ENCODE assay signal across 18 cellular contexts in the genomic region with DNA sequence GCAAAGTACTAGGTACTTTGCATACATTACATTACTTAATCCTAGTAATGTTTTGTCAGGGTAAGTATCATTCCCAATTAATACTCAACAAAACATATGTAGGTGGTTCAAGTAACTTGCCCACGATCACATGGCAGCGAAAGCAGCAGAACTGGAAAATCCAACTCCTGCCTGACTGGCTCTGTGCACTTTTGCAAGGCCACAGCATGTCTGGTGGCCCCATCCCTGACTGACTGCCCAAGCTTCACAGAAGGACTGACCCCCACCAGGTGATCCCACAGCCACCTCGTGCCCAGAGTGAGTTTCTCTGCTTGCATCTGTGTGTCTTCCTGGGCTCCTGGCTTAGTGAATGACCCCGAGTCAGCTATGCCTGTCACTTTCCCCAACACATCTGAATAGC. TPM values are rescaled to one million over a fixed set of nuclear protein-coding genes. Genes with fewer than 3 reads are reported as not detected.
DNase-seq lines count a peak whose midpoint lies in the region; ATAC-seq, FAIRE-seq and TF ChIP-seq lines count a peak whose summit lies in the region.
"Had no signal": no experiment of that assay in that cellular context is flagged by ENCODE, and none has a peak within 500 bp of the region (broad histone marks: within the 10 kb centered on the region; RNA-seq: fewer than 3 reads in every experiment).

No MANE protein-coding gene starts in this region.

- H3K4me3 ChIP-seq in HepG2 (replicated peaks in 1 of 3; ENCODE audit: insufficient read depth in 1 of 3, low read depth in 2 of 3, low read length in 3 of 3) (no peak overlapping the region), right lobe of liver (no peak overlapping the region)
- H3K4me3 ChIP-seq: gastrocnemius medialis, neural progenitor cell had no signal

- H3K9me3 Mint-ChIP-seq in activated CD8-positive, alpha-beta T cell treated with anti-CD3 and anti-CD28 coated beads for 36 hours: no peaks in the 10 kb centered on the region
- no peaks in the 10 kb centered on the region for H3K9me3 Mint-ChIP-seq in neural crest cell
- H3K9me3 Mint-ChIP-seq: neural progenitor cell; stimulated activated naive CD8-positive, alpha-beta T cell treated with anti-CD3 and anti-CD28 coated beads, Interleukin-15, Interleukin-2, amounts not matched to agents 100 ng/mL and 50 ng/mL, for 24 hours had no signal

- H3K79me2 ChIP-seq in HepG2 (ENCODE audit: insufficient read depth, low read length): no peaks in the 10 kb centered on the region

- TF ChIP-seq EP300 in HepG2 (IDR thresholded peaks at IDR 0.05; ENCODE audit: low read depth in 2 of 2, low read length in 2 of 2) (no peak), HepG2 (CRISPR knock-in tag; IDR thresholded peaks at IDR 0.05; ENCODE audit: borderline replicate concordance) (no peak)

- H3K9ac ChIP-seq in HepG2 (ENCODE audit: insufficient read depth, low read depth, low read length): no peak overlapping the region
- H3K9ac ChIP-seq: neural progenitor cell had no signal

- no peaks in the 10 kb centered on the region for H3K9me3 ChIP-seq in HepG2 (ENCODE audit: low read length)
- H3K9me3 ChIP-seq in right lobe of liver: no peaks in the 10 kb centered on the region
- H3K9me3 ChIP-seq: gastrocnemius medialis had no signal

- TF ChIP-seq POLR2A in HepG2 (IDR thresholded peaks at IDR 0.05; ENCODE audit: insufficient read depth in 1 of 2, low read depth in 2 of 2, low read length in 2 of 2): peak in 1 of 2 experiments; percentile 31; a peak in 1 of 4 replicates
- TF ChIP-seq POLR2A in right lobe of liver (IDR thresholded peaks at IDR 0.05): no peak

- H2AFZ ChIP-seq in HepG2 (ENCODE audit: low read length): no peak overlapping the region
- H2AFZ ChIP-seq: neural progenitor cell had no signal

- H3K4me2 ChIP-seq in HepG2 (ENCODE audit: low read depth, low read length): no peak overlapping the region
- H3K4me2 ChIP-seq: neural progenitor cell had no signal

- H3K36me3 ChIP-seq in HepG2 (replicated peaks in 1 of 2; ENCODE audit: control insufficient read depth in 1 of 2, insufficient read depth in 2 of 2, low read length in 2 of 2): peaks cover 57 to 81% of the 10 kb centered on the region in 2 experiments
- H3K36me3 ChIP-seq in right lobe of liver: peaks cover 6 to 82% (median 19%) of the 10 kb centered on the region in 4 donors

- no peak overlapping the region for H3K4me3 Mint-ChIP-seq in activated CD8-positive, alpha-beta T cell treated with anti-CD3 and anti-CD28 coated beads for 36 hours
- H3K4me3 Mint-ChIP-seq in neural crest cell: peak overlapping the region; percentile 51
- H3K4me3 Mint-ChIP-seq: neural progenitor cell; stimulated activated naive CD8-positive, alpha-beta T cell treated with anti-CD3 and anti-CD28 coated beads, Interleukin-15, Interleukin-2, amounts not matched to agents 100 ng/mL and 50 ng/mL, for 24 hours had no signal

- POLR2A ChIA-PET in HepG2 (lab: Yijun Ruan, JAX): interaction anchor here (1.4 to 1.9 kb wide), 3 partner anchors 12 to 25 kb away, joined by 3 to 6 read pairs (median 4); a partner anchor contains a TSS
- POLR2A ChIA-PET in activated CD8-positive, alpha-beta T cell treated with anti-CD3 and anti-CD28 coated beads for 36 hours (lab: Charles Lee): interaction anchor here (1.5 kb wide), 1 partner anchor 144 kb away, joined by 4 read pairs; no protein-coding TSS in a partner anchor

- no TSS peak for BruUV-seq in HepG2 (replicated peaks; lab: Mats Ljungman, UMichigan)

- FAIRE-seq in HepG2 (lab: Jason Lieb, UNC) (no peak), GM19239 (lab: Jason Lieb, UNC) (no peak)

- no peak for ATAC-seq in HepG2
- no peak for ATAC-seq in right lobe of liver
- no peak for ATAC-seq in activated CD8-positive, alpha-beta T cell treated with anti-CD3 and anti-CD28 coated beads for 36 hours
- no peak for ATAC-seq in GM19397 (IDR thresholded peaks at IDR 0.05; ENCODE audit: unreplicated experiment)
- ATAC-seq: gastrocnemius medialis had no signal

- H3K4me1 Mint-ChIP-seq in activated CD8-positive, alpha-beta T cell treated with anti-CD3 and anti-CD28 coated beads for 36 hours (ENCODE audit: low read depth): no peaks in the 10 kb centered on the region
- H3K4me1 Mint-ChIP-seq in neural crest cell: no peaks in the 10 kb centered on the region
- H3K4me1 Mint-ChIP-seq: neural progenitor cell had no signal

- no peak for TF ChIP-seq CTCF in HepG2 (CRISPR knock-in tag; IDR thresholded peaks at IDR 0.05)
- TF ChIP-seq CTCF in right lobe of liver (IDR thresholded peaks at IDR 0.05): no peak
- TF ChIP-seq CTCF in activated CD8-positive, alpha-beta T cell treated with anti-CD3 and anti-CD28 coated beads for 36 hours (IDR thresholded peaks at IDR 0.05): no peak
- no peak for TF ChIP-seq CTCF in neural crest cell (conservative IDR thresholded peaks at IDR 0.05)

- WGBS in HepG2 (ENCODE audit: low lambda C conversion rate): 90% methylated on average over 4 of the region's 4 CpGs
- WGBS in right lobe of liver (ENCODE audit: insufficient coverage, low coverage, low lambda C conversion rate, missing lambda C conversion rate): 79% methylated on average over 3 of the region's 4 CpGs

- H3K27me3 ChIP-seq in HepG2 (ENCODE audit: control insufficient read depth in 1 of 2, insufficient read depth in 2 of 2, low read length in 2 of 2) (no peaks in the 10 kb centered on the region), right lobe of liver (no peaks in the 10 kb centered on the region)
- H3K27me3 ChIP-seq: gastrocnemius medialis, neural progenitor cell had no signal

- H3K36me3 Mint-ChIP-seq in activated CD8-positive, alpha-beta T cell treated with anti-CD3 and anti-CD28 coated beads for 36 hours (ENCODE audit: low read depth): peaks cover 45% of the 10 kb centered on the region
- H3K36me3 Mint-ChIP-seq in neural crest cell (ENCODE audit: low read depth): peaks cover 28% of the 10 kb centered on the region

- H3K27me3 Mint-ChIP-seq in activated CD8-positive, alpha-beta T cell treated with anti-CD3 and anti-CD28 coated beads for 36 hours: no peaks in the 10 kb centered on the region
- peaks cover 4% of the 10 kb centered on the region for H3K27me3 Mint-ChIP-seq in neural crest cell (ENCODE audit: low read depth)
- H3K27me3 Mint-ChIP-seq: stimulated activated naive CD8-positive, alpha-beta T cell treated with anti-CD3 and anti-CD28 coated beads, Interleukin-15, Interleukin-2, amounts not matched to agents 100 ng/mL and 50 ng/mL, for 24 hours had no signal

- DNase-seq in HepG2 (ENCODE audit: low spot score) (no peak), right lobe of liver (no peak), neural crest cell (ENCODE audit: low read depth, low spot score) (no peak), NOMO-1 treated with DMSO at 0.1 percent for 48 hours (lab: John Stamatoyannopoulos, UW; ENCODE audit: unreplicated experiment) (no peak), GM19239 (ENCODE audit: insufficient read length, low spot score) (no peak)
- no peak for DNase-seq in activated CD8-positive, alpha-beta T cell treated with anti-CD3 and anti-CD28 coated beads for 36 hours
- no peak for DNase-seq in stimulated activated CD4-positive, alpha-beta T cell treated with anti-CD3 and anti-CD28 coated beads, Interleukin-4, amount 100 ng/mL, for 1 hour
- DNase-seq: activated naive CD4-positive, alpha-beta T cell treated with anti-CD3 and anti-CD28 coated beads, Interleukin-2, amount 50 U/mL, for 16 hours; dermis blood vessel endothelial cell; gastrocnemius medialis; GDM1; Kasumi-1; NCI-H526; stimulated activated CD4-positive, alpha-beta T cell treated with anti-CD3 and anti-CD28 coated beads, Interleukin-15, amount 100 ng/mL, for 24 hours had no signal

- H4K20me1 ChIP-seq in HepG2 (ENCODE audit: insufficient read depth, low read length): no peaks in the 10 kb centered on the region

- CTCF ChIA-PET in HepG2 (lab: Yijun Ruan, JAX; ENCODE audit: low intra/inter-chr PET ratio, low total read pairs): no interaction called here
- CTCF ChIA-PET in activated CD8-positive, alpha-beta T cell treated with anti-CD3 and anti-CD28 coated beads for 36 hours (lab: Charles Lee): interaction anchor here (1.3 to 3.2 kb wide), 2 partner anchors 12 to 15 kb away, joined by 3 to 13 read pairs; a partner anchor contains a TSS

- intact Hi-C loops in HepG2 (cut with micrococcal nuclease; ENCODE audit: unreplicated experiment): no loop called here
- intact Hi-C loops in right lobe of liver (cut with DNase I): no loop called here
- intact Hi-C loops in activated CD8-positive, alpha-beta T cell treated with anti-CD3 and anti-CD28 coated beads for 36 hours (cut with micrococcal nuclease): no loop called here

- peak overlapping the region; percentile 39 for H3K27ac Mint-ChIP-seq in activated CD8-positive, alpha-beta T cell treated with anti-CD3 and anti-CD28 coated beads for 36 hours
- H3K27ac Mint-ChIP-seq in neural crest cell (ENCODE audit: unreplicated experiment): peak overlapping the region; percentile 43
- H3K27ac Mint-ChIP-seq: neural progenitor cell; stimulated activated naive CD8-positive, alpha-beta T cell treated with anti-CD3 and anti-CD28 coated beads, Interleukin-15, Interleukin-2, amounts not matched to agents 100 ng/mL and 50 ng/mL, for 24 hours had no signal

- in situ Hi-C loops in HepG2 (cut with HindIII; ENCODE audit: extremely low pct_ligation_motif_present, low pct_unique_long_range_greater_than_20kb): no loop called here

- H3K27ac ChIP-seq in HepG2 (ENCODE audit: extremely low read length, insufficient read depth, low read length): no peak overlapping the region
- no peak overlapping the region for H3K27ac ChIP-seq in right lobe of liver
- H3K27ac ChIP-seq: epithelial cell of prostate, neural progenitor cell had no signal

- no peak for TF ChIP-seq RAD21 in HepG2 (CRISPR knock-in tag; IDR thresholded peaks at IDR 0.05)

- H3K4me1 ChIP-seq in HepG2 (ENCODE audit: insufficient read depth, low read length): peaks cover under 1% of the 10 kb centered on the region; the same call in 1 of the 2 replicates
- peaks cover 0 to 23% (median 11%) of the 10 kb centered on the region in 4 donors for H3K4me1 ChIP-seq in right lobe of liver
- H3K4me1 ChIP-seq: neural progenitor cell had no signal

RNA-seq across cellular contexts. Expression of a gene that starts 11.4 kb away (rescaled TPM):
- total RNA-seq in HepG2 (2016; rRNA removed; fragmentation: Illumina TruSeq; extraction: Trizol) (161 and 170 TPM in 2 replicates), right lobe of liver (10 to 100 TPM; 30.1 to 42.7 (median 33.0) TPM), neural crest cell (213 and 230 TPM in 2 replicates)
- total RNA-seq in HepG2 (2016; cell fraction: cytosol; rRNA removed; fragmentation: Illumina TruSeq; extraction: Trizol; ENCODE audit: low read depth): 13.1 and 14.4 TPM in 2 replicates
- total RNA-seq in HepG2 (2016; cell fraction: insoluble cytoplasmic fraction; rRNA removed; fragmentation: Illumina TruSeq; extraction: Trizol): 142 and 170 TPM in 2 replicates
- 61.3 and 66.7 TPM in 2 replicates for total RNA-seq in HepG2 (2016; cell fraction: membrane; rRNA removed; fragmentation: Illumina TruSeq; extraction: Trizol)
- 95.4 and 98.2 TPM in 2 replicates for total RNA-seq in HepG2 (2016; cell fraction: nucleus; rRNA removed; fragmentation: Illumina TruSeq; extraction: Trizol)
- 97.2 and 105 TPM in 2 replicates for polyA plus RNA-seq in HepG2 (2011; rRNA removed)
- 67.5 and 85.5 TPM in 2 replicates for polyA plus RNA-seq in HepG2 (2011; cell fraction: cytosol; rRNA removed)
- polyA plus RNA-seq in HepG2 (2011; cell fraction: nucleus; rRNA removed): 104 and 124 TPM in 2 replicates
- 42.6 and 44.3 TPM in 2 replicates for polyA plus RNA-seq in HepG2 (2012)
- polyA plus RNA-seq in HepG2 (2016; cell fraction: cytosol; fragmentation: Illumina TruSeq; extraction: Trizol; ENCODE audit: low read depth): 18.7 and 20.0 TPM in 2 replicates
- polyA plus RNA-seq in HepG2 (2016; cell fraction: insoluble cytoplasmic fraction; fragmentation: Illumina TruSeq; extraction: Trizol; ENCODE audit: low read depth): 172 and 192 TPM in 2 replicates
- 49.0 TPM in 2 replicates for polyA plus RNA-seq in HepG2 (2016; cell fraction: membrane; fragmentation: Illumina TruSeq; extraction: Trizol; ENCODE audit: low read depth)
- 178 and 180 TPM in 2 replicates for polyA plus RNA-seq in HepG2 (2016; cell fraction: nucleus; fragmentation: Illumina TruSeq; extraction: Trizol; ENCODE audit: insufficient read depth, low read depth)
- 256 and 859 TPM in 2 replicates for polyA minus RNA-seq in HepG2 (2011; rRNA and poly(A)+ RNA removed; ENCODE audit: low replicate concordance)
- polyA minus RNA-seq in HepG2 (2011; cell fraction: cytosol; rRNA and poly(A)+ RNA removed): 126 and 130 TPM in 2 replicates
- polyA minus RNA-seq in HepG2 (2011; cell fraction: nucleus; rRNA and poly(A)+ RNA removed): 93.4 and 142 TPM in 2 replicates
- 10 to 100 TPM; 50.1 to 54.5 TPM for total RNA-seq in activated CD8-positive, alpha-beta T cell treated with anti-CD3 and anti-CD28 coated beads for 36 hours

RNA-seq across cellular contexts. Expression of a gene that starts 39.2 kb away (rescaled TPM):
- total RNA-seq in HepG2 (2016; rRNA removed; fragmentation: Illumina TruSeq; extraction: Trizol) (132 and 179 TPM in 2 replicates), right lobe of liver (10 to 100 TPM; 32.7 to 40.3 (median 35.2) TPM), neural crest cell (126 and 138 TPM in 2 replicates)
- total RNA-seq in HepG2 (2016; cell fraction: cytosol; rRNA removed; fragmentation: Illumina TruSeq; extraction: Trizol; ENCODE audit: low read depth): 46.7 and 51.0 TPM in 2 replicates
- 140 and 190 TPM in 2 replicates for total RNA-seq in HepG2 (2016; cell fraction: insoluble cytoplasmic fraction; rRNA removed; fragmentation: Illumina TruSeq; extraction: Trizol)
- total RNA-seq in HepG2 (2016; cell fraction: membrane; rRNA removed; fragmentation: Illumina TruSeq; extraction: Trizol): 65.8 and 75.9 TPM in 2 replicates
- total RNA-seq in HepG2 (2016; cell fraction: nucleus; rRNA removed; fragmentation: Illumina TruSeq; extraction: Trizol): 79.3 and 85.4 TPM in 2 replicates
- 47.7 and 54.7 TPM in 2 replicates for polyA plus RNA-seq in HepG2 (2011; rRNA removed)
- polyA plus RNA-seq in HepG2 (2011; cell fraction: cytosol; rRNA removed): 23.0 and 30.1 TPM in 2 replicates
- polyA plus RNA-seq in HepG2 (2011; cell fraction: nucleus; rRNA removed): 24.7 and 29.9 TPM in 2 replicates
- 75.2 and 76.1 TPM in 2 replicates for polyA plus RNA-seq in HepG2 (2012)
- 45.0 and 48.2 TPM in 2 replicates for polyA plus RNA-seq in HepG2 (2016; cell fraction: cytosol; fragmentation: Illumina TruSeq; extraction: Trizol; ENCODE audit: low read depth)
- polyA plus RNA-seq in HepG2 (2016; cell fraction: insoluble cytoplasmic fraction; fragmentation: Illumina TruSeq; extraction: Trizol; ENCODE audit: low read depth): 221 and 228 TPM in 2 replicates
- polyA plus RNA-seq in HepG2 (2016; cell fraction: membrane; fragmentation: Illumina TruSeq; extraction: Trizol; ENCODE audit: low read depth): 64.6 and 70.7 TPM in 2 replicates
- polyA plus RNA-seq in HepG2 (2016; cell fraction: nucleus; fragmentation: Illumina TruSeq; extraction: Trizol; ENCODE audit: insufficient read depth, low read depth): 97.9 and 98.9 TPM in 2 replicates
- polyA minus RNA-seq in HepG2 (2011; rRNA and poly(A)+ RNA removed; ENCODE audit: low replicate concordance): 61.1 and 62.3 TPM in 2 replicates
- polyA minus RNA-seq in HepG2 (2011; cell fraction: cytosol; rRNA and poly(A)+ RNA removed): 44.7 and 52.7 TPM in 2 replicates
- polyA minus RNA-seq in HepG2 (2011; cell fraction: nucleus; rRNA and poly(A)+ RNA removed): 116 and 129 TPM in 2 replicates
- total RNA-seq in activated CD8-positive, alpha-beta T cell treated with anti-CD3 and anti-CD28 coated beads for 36 hours: 10 to 100 TPM; 86.7 to 90.3 TPM

RNA-seq across cellular contexts. Expression of a gene that starts 41.9 kb away (rescaled TPM):
- total RNA-seq in HepG2 (2016; rRNA removed; fragmentation: Illumina TruSeq; extraction: Trizol) (26.8 and 27.9 TPM in 2 replicates), right lobe of liver (10 to 100 TPM; 11.1 to 27.0 (median 12.3) TPM), neural crest cell (59.2 and 60.2 TPM in 2 replicates)
- total RNA-seq in HepG2 (2016; cell fraction: cytosol; rRNA removed; fragmentation: Illumina TruSeq; extraction: Trizol; ENCODE audit: low read depth): 17.3 and 18.4 TPM in 2 replicates
- total RNA-seq in HepG2 (2016; cell fraction: insoluble cytoplasmic fraction; rRNA removed; fragmentation: Illumina TruSeq; extraction: Trizol): 21.1 and 25.4 TPM in 2 replicates
- 36.4 and 39.9 TPM in 2 replicates for total RNA-seq in HepG2 (2016; cell fraction: membrane; rRNA removed; fragmentation: Illumina TruSeq; extraction: Trizol)
- 13.2 and 14.4 TPM in 2 replicates for total RNA-seq in HepG2 (2016; cell fraction: nucleus; rRNA removed; fragmentation: Illumina TruSeq; extraction: Trizol)
- polyA plus RNA-seq in HepG2 (2011; rRNA removed): 42.0 and 48.5 TPM in 2 replicates
- 38.1 and 38.8 TPM in 2 replicates for polyA plus RNA-seq in HepG2 (2011; cell fraction: cytosol; rRNA removed)
- polyA plus RNA-seq in HepG2 (2011; cell fraction: nucleus; rRNA removed): 36.5 and 41.2 TPM in 2 replicates
- polyA plus RNA-seq in HepG2 (2012): 23.6 and 24.0 TPM in 2 replicates
- polyA plus RNA-seq in HepG2 (2016; cell fraction: cytosol; fragmentation: Illumina TruSeq; extraction: Trizol; ENCODE audit: low read depth): 15.6 and 18.2 TPM in 2 replicates
- 26.9 and 33.5 TPM in 2 replicates for polyA plus RNA-seq in HepG2 (2016; cell fraction: insoluble cytoplasmic fraction; fragmentation: Illumina TruSeq; extraction: Trizol; ENCODE audit: low read depth)
- 35.0 and 37.3 TPM in 2 replicates for polyA plus RNA-seq in HepG2 (2016; cell fraction: membrane; fragmentation: Illumina TruSeq; extraction: Trizol; ENCODE audit: low read depth)
- 29.9 and 31.9 TPM in 2 replicates for polyA plus RNA-seq in HepG2 (2016; cell fraction: nucleus; fragmentation: Illumina TruSeq; extraction: Trizol; ENCODE audit: insufficient read depth, low read depth)
- polyA minus RNA-seq in HepG2 (2011; rRNA and poly(A)+ RNA removed; ENCODE audit: low replicate concordance): 47.3 TPM in 2 replicates
- polyA minus RNA-seq in HepG2 (2011; cell fraction: cytosol; rRNA and poly(A)+ RNA removed): 15.6 and 18.5 TPM in 2 replicates
- polyA minus RNA-seq in HepG2 (2011; cell fraction: nucleus; rRNA and poly(A)+ RNA removed): 15.3 and 17.8 TPM in 2 replicates
- total RNA-seq in activated CD8-positive, alpha-beta T cell treated with anti-CD3 and anti-CD28 coated beads for 36 hours: 10 to 100 TPM; 13.8 to 15.0 TPM

RNA-seq across cellular contexts. Expression of a gene that starts 47.6 kb away (rescaled TPM):
- total RNA-seq in HepG2 (2016; rRNA removed; fragmentation: Illumina TruSeq; extraction: Trizol) (0.53 and 0.60 TPM in 2 replicates), right lobe of liver (under 1 TPM in 3 of 6 experiments, not detected in 3; 0.12 to 0.13 (median 0.12) TPM), neural crest cell (4.2 and 4.8 TPM in 2 replicates)
- 0.18 TPM in 1 of 2 replicates, not detected in the other for total RNA-seq in HepG2 (2016; cell fraction: cytosol; rRNA removed; fragmentation: Illumina TruSeq; extraction: Trizol; ENCODE audit: low read depth)
- total RNA-seq in HepG2 (2016; cell fraction: insoluble cytoplasmic fraction; rRNA removed; fragmentation: Illumina TruSeq; extraction: Trizol): 0.41 and 0.92 TPM in 2 replicates
- total RNA-seq in HepG2 (2016; cell fraction: membrane; rRNA removed; fragmentation: Illumina TruSeq; extraction: Trizol): 0.09 and 0.28 TPM in 2 replicates
- 0.37 and 1.4 TPM in 2 replicates for total RNA-seq in HepG2 (2016; cell fraction: nucleus; rRNA removed; fragmentation: Illumina TruSeq; extraction: Trizol)
- 0.48 and 0.73 TPM in 2 replicates for polyA plus RNA-seq in HepG2 (2011; rRNA removed)
- polyA plus RNA-seq in HepG2 (2011; cell fraction: cytosol; rRNA removed): 0.15 and 0.35 TPM in 2 replicates
- polyA plus RNA-seq in HepG2 (2011; cell fraction: nucleus; rRNA removed): 0.88 and 1.5 TPM in 2 replicates
- 0.57 and 0.59 TPM in 2 replicates for polyA plus RNA-seq in HepG2 (2012)
- polyA plus RNA-seq in HepG2 (2016; cell fraction: cytosol; fragmentation: Illumina TruSeq; extraction: Trizol; ENCODE audit: low read depth): 0.10 TPM in 1 of 2 replicates, not detected in the other
- 0.72 and 1.5 TPM in 2 replicates for polyA plus RNA-seq in HepG2 (2016; cell fraction: insoluble cytoplasmic fraction; fragmentation: Illumina TruSeq; extraction: Trizol; ENCODE audit: low read depth)
- 0.08 TPM in 1 of 2 replicates, not detected in the other for polyA plus RNA-seq in HepG2 (2016; cell fraction: membrane; fragmentation: Illumina TruSeq; extraction: Trizol; ENCODE audit: low read depth)
- polyA plus RNA-seq in HepG2 (2016; cell fraction: nucleus; fragmentation: Illumina TruSeq; extraction: Trizol; ENCODE audit: insufficient read depth, low read depth): 0.74 and 1.3 TPM in 2 replicates
- 0.48 TPM in 1 of 2 replicates, not detected in the other for polyA minus RNA-seq in HepG2 (2011; rRNA and poly(A)+ RNA removed; ENCODE audit: low replicate concordance)
- not detected in 2 replicates for polyA minus RNA-seq in HepG2 (2011; cell fraction: cytosol; rRNA and poly(A)+ RNA removed)
- 1.3 and 4.0 TPM in 2 replicates for polyA minus RNA-seq in HepG2 (2011; cell fraction: nucleus; rRNA and poly(A)+ RNA removed)
- 1 to 10 TPM in 1 of 2 experiments, under 1 TPM in 1; 0.81 to 1.4 TPM for total RNA-seq in activated CD8-positive, alpha-beta T cell treated with anti-CD3 and anti-CD28 coated beads for 36 hours

RNA-seq across cellular contexts. Expression of a gene that starts 59.2 kb away (rescaled TPM):
- total RNA-seq in HepG2 (2016; rRNA removed; fragmentation: Illumina TruSeq; extraction: Trizol) (218 and 277 TPM in 2 replicates), right lobe of liver (10 to 100 TPM; 16.6 to 95.9 (median 33.6) TPM), neural crest cell (421 and 422 TPM in 2 replicates)
- 24.5 and 29.0 TPM in 2 replicates for total RNA-seq in HepG2 (2016; cell fraction: cytosol; rRNA removed; fragmentation: Illumina TruSeq; extraction: Trizol; ENCODE audit: low read depth)
- total RNA-seq in HepG2 (2016; cell fraction: insoluble cytoplasmic fraction; rRNA removed; fragmentation: Illumina TruSeq; extraction: Trizol): 218 and 232 TPM in 2 replicates
- 75.9 and 85.9 TPM in 2 replicates for total RNA-seq in HepG2 (2016; cell fraction: membrane; rRNA removed; fragmentation: Illumina TruSeq; extraction: Trizol)
- 147 and 157 TPM in 2 replicates for total RNA-seq in HepG2 (2016; cell fraction: nucleus; rRNA removed; fragmentation: Illumina TruSeq; extraction: Trizol)
- 111 and 143 TPM in 2 replicates for polyA plus RNA-seq in HepG2 (2011; rRNA removed)
- 98.4 and 118 TPM in 2 replicates for polyA plus RNA-seq in HepG2 (2011; cell fraction: cytosol; rRNA removed)
- 94.3 and 115 TPM in 2 replicates for polyA plus RNA-seq in HepG2 (2011; cell fraction: nucleus; rRNA removed)
- 93.3 and 115 TPM in 2 replicates for polyA plus RNA-seq in HepG2 (2012)
- 12.6 and 14.2 TPM in 2 replicates for polyA plus RNA-seq in HepG2 (2016; cell fraction: cytosol; fragmentation: Illumina TruSeq; extraction: Trizol; ENCODE audit: low read depth)
- 183 and 215 TPM in 2 replicates for polyA plus RNA-seq in HepG2 (2016; cell fraction: insoluble cytoplasmic fraction; fragmentation: Illumina TruSeq; extraction: Trizol; ENCODE audit: low read depth)
- 30.1 and 37.0 TPM in 2 replicates for polyA plus RNA-seq in HepG2 (2016; cell fraction: membrane; fragmentation: Illumina TruSeq; extraction: Trizol; ENCODE audit: low read depth)
- 178 and 193 TPM in 2 replicates for polyA plus RNA-seq in HepG2 (2016; cell fraction: nucleus; fragmentation: Illumina TruSeq; extraction: Trizol; ENCODE audit: insufficient read depth, low read depth)
- polyA minus RNA-seq in HepG2 (2011; rRNA and poly(A)+ RNA removed; ENCODE audit: low replicate concordance): 364 TPM in 2 replicates
- polyA minus RNA-seq in HepG2 (2011; cell fraction: cytosol; rRNA and poly(A)+ RNA removed): 190 and 249 TPM in 2 replicates
- polyA minus RNA-seq in HepG2 (2011; cell fraction: nucleus; rRNA and poly(A)+ RNA removed): 60.3 and 96.6 TPM in 2 replicates
- total RNA-seq in activated CD8-positive, alpha-beta T cell treated with anti-CD3 and anti-CD28 coated beads for 36 hours: 100 to 1,000 TPM; 185 to 186 TPM
